Comparison of ENCODE assay signal across 18 cellular contexts in the genomic region with DNA sequence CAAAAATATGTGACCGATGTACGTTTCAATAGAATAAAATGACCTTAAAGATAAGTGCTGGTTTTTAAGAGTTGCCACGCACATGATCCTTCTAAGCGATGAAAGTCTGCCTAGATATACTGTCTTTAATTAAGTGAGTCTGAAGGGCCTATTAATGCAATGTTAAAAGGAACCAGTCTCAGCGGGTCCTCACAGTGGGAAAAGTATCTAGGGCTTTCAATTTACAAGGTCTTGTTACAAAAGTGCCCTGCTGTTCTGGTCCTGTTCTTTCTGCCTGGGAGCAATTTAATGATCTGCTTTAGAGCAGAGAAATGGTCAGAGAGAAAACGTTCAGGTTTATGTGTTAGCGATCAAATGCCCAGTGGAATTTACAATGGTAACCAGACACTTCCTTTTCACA.
DNase-seq lines count a peak whose midpoint lies in the region; ATAC-seq and TF ChIP-seq lines count a peak whose summit lies in the region.
"Had no signal": no experiment of that assay in that cellular context is flagged by ENCODE, and none has a peak within 500 bp of the region (broad histone marks: within the 10 kb centered on the region; RNA-seq: fewer than 3 reads in every experiment).

No MANE protein-coding gene starts in this region.

- peaks cover 6% of the 10 kb centered on the region; the same call in 1 of the 2 replicates for H3K9me3 Mint-ChIP-seq in WTC11
- H3K9me3 Mint-ChIP-seq in activated CD4-positive, alpha-beta T cell treated with anti-CD3 and anti-CD28 coated beads for 36 hours (ENCODE audit: low read depth): no peaks in the 10 kb centered on the region

- no peak for TF ChIP-seq RAD21 in neural cell (conservative IDR thresholded peaks at IDR 0.05)

- POLR2A ChIA-PET in HEK293T (lab: Yijun Ruan, JAX): no interaction called here
- POLR2A ChIA-PET in WTC11 (lab: Charles Lee): interaction anchor here (0.5 kb wide), 1 partner anchor 25 kb away, joined by 7 read pairs; no protein-coding TSS in a partner anchor
- POLR2A ChIA-PET in activated CD4-positive, alpha-beta T cell treated with anti-CD3 and anti-CD28 coated beads for 36 hours (lab: Charles Lee): no interaction called here

- peak overlapping the region; percentile 4 for H3K4me3 ChIP-seq in neural cell (ENCODE audit: low read length)
- no peak overlapping the region for H3K4me3 ChIP-seq in mucosa of descending colon
- H3K4me3 ChIP-seq: GM12878, SK-N-MC had no signal

- no peak overlapping the region for H2AFZ ChIP-seq in neural cell (ENCODE audit: low read depth, low read length)
- H2AFZ ChIP-seq: parathyroid adenoma had no signal

- H3F3A ChIP-seq in neural cell (ENCODE audit: insufficient read depth, low read length, poor library complexity, severe bottlenecking): peaks cover 4% of the 10 kb centered on the region

- no peaks in the 10 kb centered on the region for H3K27me3 ChIP-seq in neural cell (ENCODE audit: insufficient read depth, low read depth, low read length)

- ATAC-seq in WTC11 (peak; percentile 51), mucosa of descending colon (no peak)
- no peak for ATAC-seq in activated CD4-positive, alpha-beta T cell treated with anti-CD3 and anti-CD28 coated beads for 36 hours
- ATAC-seq: GM12878, Panc1 had no signal

- H3K9me2 ChIP-seq in neural cell (ENCODE audit: insufficient read depth, low read length): no peaks in the 10 kb centered on the region

- H3K27ac ChIP-seq in neural cell (ENCODE audit: low read length): peak overlapping the region; percentile 17
- H3K27ac ChIP-seq: parathyroid adenoma, SK-N-MC had no signal

- H3K9ac ChIP-seq in neural cell (ENCODE audit: low read length): no peak overlapping the region
- H3K9ac ChIP-seq: parathyroid adenoma had no signal

- H3K4me2 ChIP-seq in neural cell (ENCODE audit: low read length): no peak overlapping the region

- H3K79me2 ChIP-seq in neural cell (replicated peaks; ENCODE audit: insufficient read depth, low read length): no peaks in the 10 kb centered on the region
- H3K79me2 ChIP-seq: parathyroid adenoma had no signal

- H3K36me3 ChIP-seq in neural cell (ENCODE audit: insufficient read depth, low read length) (no peaks in the 10 kb centered on the region), mucosa of descending colon (ENCODE audit: low read depth) (no peaks in the 10 kb centered on the region)

- TF ChIP-seq EP300 in neural cell (conservative IDR thresholded peaks at IDR 0.05; ENCODE audit: poor library complexity, severe bottlenecking): peak; percentile 17

- intact Hi-C loops in mucosa of descending colon (cut with DNase I, micrococcal nuclease): no loop called here
- intact Hi-C loops in activated CD4-positive, alpha-beta T cell treated with anti-CD3 and anti-CD28 coated beads for 36 hours (cut with DNase I, micrococcal nuclease): no loop called here

- H3K36me3 Mint-ChIP-seq in WTC11: peaks cover 7% of the 10 kb centered on the region; the same call in 1 of the 2 replicates
- no peaks in the 10 kb centered on the region for H3K36me3 Mint-ChIP-seq in activated CD4-positive, alpha-beta T cell treated with anti-CD3 and anti-CD28 coated beads for 36 hours (ENCODE audit: low read depth)
- H3K36me3 Mint-ChIP-seq: activated naive CD4-positive, alpha-beta T cell treated with anti-CD3 and anti-CD28 coated beads, Interleukin-2, amount 10 ng/mL, durations not matched to agents 7 days and 5 days; IgD-negative memory B cell had no signal

- no peak overlapping the region for H3K27ac Mint-ChIP-seq in WTC11
- H3K27ac Mint-ChIP-seq in activated CD4-positive, alpha-beta T cell treated with anti-CD3 and anti-CD28 coated beads for 36 hours: no peak overlapping the region
- H3K27ac Mint-ChIP-seq: activated naive CD4-positive, alpha-beta T cell treated with anti-CD3 and anti-CD28 coated beads, Interleukin-2, amount 10 ng/mL, durations not matched to agents 7 days and 5 days; IgD-negative memory B cell had no signal

- H3K4me1 ChIP-seq in mucosa of descending colon (ENCODE audit: low read depth): no peaks in the 10 kb centered on the region
- H3K4me1 ChIP-seq: Caco-2, parathyroid adenoma had no signal

- TF ChIP-seq CTCF in WTC11 (IDR thresholded peaks at IDR 0.05) (no peak), neural cell (IDR thresholded peaks at IDR 0.05; ENCODE audit: poor library complexity, severe bottlenecking) (no peak), mucosa of descending colon (IDR thresholded peaks at IDR 0.05) (no peak)

- DNase-seq in HEK293T (ENCODE audit: extremely low spot score): peak; percentile 62
- peak; percentile 76 for DNase-seq in NCI-H2081 treated with DMSO at 0.1 percent for 48 hours (lab: John Stamatoyannopoulos, UW)
- DNase-seq in WTC11 (ENCODE audit: low spot score): peak; percentile 19
- DNase-seq in mucosa of descending colon: no peak
- no peak for DNase-seq in activated CD4-positive, alpha-beta T cell treated with anti-CD3 and anti-CD28 coated beads for 36 hours
- DNase-seq in SW480 (ENCODE audit: low spot score): no peak
- DNase-seq: activated CD4-positive, alpha-beta T cell treated with anti-CD3 and anti-CD28 coated beads, Interleukin-2, amount 50 U/mL, for 1 hour; activated naive CD4-positive, alpha-beta T cell treated with anti-CD3 and anti-CD28 coated beads, Interleukin-2, amount 10 ng/mL, durations not matched to agents 7 days and 5 days; activated T-cell treated with anti-CD3 and anti-CD28 coated beads for 4 hours; Caco-2; NCI-H510A treated with DMSO at 0.1 percent for 48 hours; stimulated activated CD4-positive, alpha-beta T cell treated with anti-CD3 and anti-CD28 coated beads, Interleukin-2, amount 100 ng/mL, for 48 hours had no signal

- H3K27me3 Mint-ChIP-seq in WTC11 (ENCODE audit: low read depth): no peaks in the 10 kb centered on the region; the same call in none of the 2 replicates
- no peaks in the 10 kb centered on the region for H3K27me3 Mint-ChIP-seq in activated CD4-positive, alpha-beta T cell treated with anti-CD3 and anti-CD28 coated beads for 36 hours
- H3K27me3 Mint-ChIP-seq: activated naive CD4-positive, alpha-beta T cell treated with anti-CD3 and anti-CD28 coated beads, Interleukin-2, amount 10 ng/mL, durations not matched to agents 7 days and 5 days; IgD-negative memory B cell had no signal

- no peaks in the 10 kb centered on the region for H3K9me3 ChIP-seq in neural cell (ENCODE audit: low read length)
- H3K9me3 ChIP-seq in mucosa of descending colon: no peaks in the 10 kb centered on the region
- H3K9me3 ChIP-seq: Caco-2 had no signal

- CTCF ChIA-PET in HEK293T (lab: Yijun Ruan, JAX) (no interaction called here), WTC11 (lab: Charles Lee) (no interaction called here)
- CTCF ChIA-PET in activated CD4-positive, alpha-beta T cell treated with anti-CD3 and anti-CD28 coated beads for 36 hours (lab: Charles Lee): no interaction called here

- peak overlapping the region; percentile 23; the same call in 1 of the 2 replicates for H3K4me3 Mint-ChIP-seq in WTC11
- H3K4me3 Mint-ChIP-seq in activated CD4-positive, alpha-beta T cell treated with anti-CD3 and anti-CD28 coated beads for 36 hours: no peak overlapping the region
- H3K4me3 Mint-ChIP-seq: activated naive CD4-positive, alpha-beta T cell treated with anti-CD3 and anti-CD28 coated beads, Interleukin-2, amount 10 ng/mL, durations not matched to agents 7 days and 5 days; IgD-negative memory B cell had no signal

- no peaks in the 10 kb centered on the region for H4K20me1 ChIP-seq in neural cell (ENCODE audit: insufficient read depth)

- H3K4me1 Mint-ChIP-seq in WTC11: peaks cover 20% of the 10 kb centered on the region
- no peaks in the 10 kb centered on the region for H3K4me1 Mint-ChIP-seq in activated CD4-positive, alpha-beta T cell treated with anti-CD3 and anti-CD28 coated beads for 36 hours
- H3K4me1 Mint-ChIP-seq: activated naive CD4-positive, alpha-beta T cell treated with anti-CD3 and anti-CD28 coated beads, Interleukin-2, amount 10 ng/mL, durations not matched to agents 7 days and 5 days; IgD-negative memory B cell had no signal

TF ChIP-seq in HEK293T, 16 proteins besides CTCF, POLR2A, EP300 and RAD21 (continues in another document):
- TF ChIP-seq FOXM1 (IDR thresholded peaks at IDR 0.05; ENCODE audit: borderline replicate concordance) (0 out of 2 replicates have a peak, but pooled peaks have one; percentile 5), CTBP1 (IDR thresholded peaks at IDR 0.05; ENCODE audit: borderline replicate concordance) (peak; percentile 89), TARDBP (IDR thresholded peaks at IDR 0.05) (peak; percentile 10), ARNT (IDR thresholded peaks at IDR 0.05) (peak; percentile 73; the same call in 1 of the 2 replicates), FOXA1 (IDR thresholded peaks at IDR 0.05) (no peak)

TF ChIP-seq in WTC11, 78 proteins besides CTCF, POLR2A, EP300 and RAD21:
- peak; percentile 23; the same call in 1 of the 2 replicates for TF ChIP-seq ZNF423 (CRISPR knock-in tag; IDR thresholded peaks at IDR 0.05)
- TF ChIP-seq, protein P1, sequence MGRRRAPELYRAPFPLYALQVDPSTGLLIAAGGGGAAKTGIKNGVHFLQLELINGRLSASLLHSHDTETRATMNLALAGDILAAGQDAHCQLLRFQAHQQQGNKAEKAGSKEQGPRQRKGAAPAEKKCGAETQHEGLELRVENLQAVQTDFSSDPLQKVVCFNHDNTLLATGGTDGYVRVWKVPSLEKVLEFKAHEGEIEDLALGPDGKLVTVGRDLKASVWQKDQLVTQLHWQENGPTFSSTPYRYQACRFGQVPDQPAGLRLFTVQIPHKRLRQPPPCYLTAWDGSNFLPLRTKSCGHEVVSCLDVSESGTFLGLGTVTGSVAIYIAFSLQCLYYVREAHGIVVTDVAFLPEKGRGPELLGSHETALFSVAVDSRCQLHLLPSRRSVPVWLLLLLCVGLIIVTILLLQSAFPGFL (CRISPR knock-in tag; IDR thresholded peaks at IDR 0.05; ENCODE audit: borderline replicate concordance): no peak

TF ChIP-seq in neural cell, 6 proteins besides CTCF, POLR2A, EP300 and RAD21:
- TF ChIP-seq EZH2 (IDR thresholded peaks at IDR 0.05; ENCODE audit: borderline replicate concordance, insufficient read depth, low read length, poor library complexity, severe bottlenecking): no peak
- peak; percentile 59 for TF ChIP-seq POLR2AphosphoS5 (IDR thresholded peaks at IDR 0.05)

Comparison
In these comparisons a context has a peak if more than half of its experiments do, and no peak if none do; other contexts are left out.
1. DNase-seq: peak in HEK293T (single experiment), NCI-H2081 treated with DMSO at 0.1 percent for 48 hours (single experiment) and WTC11 (single experiment); none in mucosa of descending colon (0 of 3), activated CD4-positive, alpha-beta T cell treated with anti-CD3 and anti-CD28 coated beads for 36 hours (single experiment) and SW480 (single experiment).